In genomic region chr6:71681234-71681867, GRCh38 we compare ENCODE assay signal across 5 cellular contexts.
"Had no signal": no experiment of that assay in that cellular context is flagged by ENCODE, and none has a peak within 500 bp of the region (broad histone marks: within the 10 kb centered on the region; RNA-seq: fewer than 3 reads in every experiment).

No MANE protein-coding gene starts in this region.

- H3K4me1 Mint-ChIP-seq: H9 had no signal

- H3K4me3 Mint-ChIP-seq: GM23338, H9 had no signal

- ATAC-seq: GM23338, K562 had no signal

- H3K9me3 Mint-ChIP-seq: GM23338, H9 had no signal

- DNase-seq: H9, HCEC 1CT, IMR-90 had no signal

- H3K27ac Mint-ChIP-seq: GM23338, H9 had no signal
